9 cellular contexts compared by ENCODE assay signal in the genomic region with DNA sequence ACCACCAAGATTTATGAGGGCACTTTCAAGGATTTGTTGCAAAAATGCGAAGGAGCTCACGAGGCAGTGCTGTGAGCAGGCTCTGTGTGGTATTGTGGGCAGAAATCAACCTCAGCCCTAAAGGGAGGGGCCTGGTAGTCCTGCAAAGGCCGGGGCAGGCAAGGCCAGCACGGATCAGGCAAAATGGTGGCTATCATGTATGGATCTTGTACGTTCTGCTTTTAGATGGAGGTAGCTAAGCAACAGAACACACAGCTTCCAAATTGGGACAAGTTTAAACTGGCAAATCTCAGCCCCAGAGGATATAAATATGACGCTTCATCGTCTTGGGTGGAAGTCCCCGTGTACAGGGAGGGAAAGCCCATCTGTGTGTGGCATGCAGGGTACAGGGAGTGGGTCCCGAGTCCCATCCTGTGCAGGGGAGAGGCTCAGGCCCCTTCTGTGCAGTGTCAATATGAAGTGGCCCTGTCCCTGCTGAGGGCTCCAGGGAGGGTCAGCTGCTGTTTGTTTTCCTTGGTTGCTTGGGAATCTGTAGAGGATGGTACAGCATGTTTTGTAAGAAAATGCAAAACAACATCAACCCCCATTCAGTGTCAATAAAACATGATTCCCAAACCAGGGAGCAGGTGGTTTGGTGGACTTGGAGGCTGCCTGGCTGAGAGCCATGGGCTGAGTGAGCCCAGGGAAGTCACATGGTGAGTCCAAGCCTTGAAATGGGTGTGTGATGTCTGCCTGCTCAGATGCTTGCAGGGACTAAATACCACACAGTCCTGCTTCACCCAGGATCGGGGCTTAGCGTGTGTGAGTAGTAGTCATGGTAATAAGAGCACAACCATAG.
DNase-seq lines count a peak whose midpoint lies in the region; ATAC-seq lines count a peak whose summit lies in the region.
"Had no signal": no experiment of that assay in that cellular context is flagged by ENCODE, and none has a peak within 500 bp of the region (broad histone marks: within the 10 kb centered on the region; RNA-seq: fewer than 3 reads in every experiment).

No MANE protein-coding gene starts in this region.

- H3K27ac ChIP-seq in temporal lobe (ENCODE audit: low read depth, low read length) = peak overlapping the region; percentile 90
- H3K27ac ChIP-seq: 22Rv1 had no signal

- H3K27ac Mint-ChIP-seq in activated naive CD4-positive, alpha-beta T cell treated with anti-CD3 and anti-CD28 coated beads, Interleukin-2, amount 50 U/mL, for 72 hours = no peak overlapping the region

- H3K9me3 Mint-ChIP-seq in activated naive CD4-positive, alpha-beta T cell treated with anti-CD3 and anti-CD28 coated beads, Interleukin-2, amount 50 U/mL, for 72 hours = no peaks in the 10 kb centered on the region

- peak; percentile 22 for DNase-seq in NCI-H1092 treated with DMSO at 0.1 percent for 48 hours (lab: John Stamatoyannopoulos, UW)
- no peak for DNase-seq in NCI-H1092 (lab: John Stamatoyannopoulos, UW)
- DNase-seq in SHP77 treated with DMSO at 0.1 percent for 48 hours (lab: John Stamatoyannopoulos, UW) = peak; percentile 86
- peak; percentile 53 to 63 for DNase-seq in hippocampal formation (lab: John Stamatoyannopoulos, UW)
- no peak for DNase-seq in activated naive CD4-positive, alpha-beta T cell treated with anti-CD3 and anti-CD28 coated beads, Interleukin-2, amount 50 U/mL, for 72 hours (ENCODE audit: low spot score in 2 of 2)
- no peak for DNase-seq in activated CD4-positive, alpha-beta T cell treated with anti-CD3 and anti-CD28 coated beads, Interleukin-2, amount 50 U/mL, for 48 hours

- ATAC-seq in GM18870 (IDR thresholded peaks at IDR 0.05; ENCODE audit: unreplicated experiment) = no peak
- ATAC-seq in activated naive CD4-positive, alpha-beta T cell treated with anti-CD3 and anti-CD28 coated beads, Interleukin-2, amount 50 U/mL, for 72 hours = no peak

- H3K36me3 Mint-ChIP-seq in activated naive CD4-positive, alpha-beta T cell treated with anti-CD3 and anti-CD28 coated beads, Interleukin-2, amount 50 U/mL, for 72 hours = no peaks in the 10 kb centered on the region

Comparison
In these comparisons a context has a peak if more than half of its experiments do, and no peak if none do; other contexts are left out.
1. DNase-seq: peak in NCI-H1092 treated with DMSO at 0.1 percent for 48 hours (single experiment), SHP77 treated with DMSO at 0.1 percent for 48 hours (single experiment) and hippocampal formation (2 of 2); none in NCI-H1092 (single experiment), activated naive CD4-positive, alpha-beta T cell treated with anti-CD3 and anti-CD28 coated beads, Interleukin-2, amount 50 U/mL, for 72 hours (0 of 2) and activated CD4-positive, alpha-beta T cell treated with anti-CD3 and anti-CD28 coated beads, Interleukin-2, amount 50 U/mL, for 48 hours (0 of 2).